In the genomic region with DNA sequence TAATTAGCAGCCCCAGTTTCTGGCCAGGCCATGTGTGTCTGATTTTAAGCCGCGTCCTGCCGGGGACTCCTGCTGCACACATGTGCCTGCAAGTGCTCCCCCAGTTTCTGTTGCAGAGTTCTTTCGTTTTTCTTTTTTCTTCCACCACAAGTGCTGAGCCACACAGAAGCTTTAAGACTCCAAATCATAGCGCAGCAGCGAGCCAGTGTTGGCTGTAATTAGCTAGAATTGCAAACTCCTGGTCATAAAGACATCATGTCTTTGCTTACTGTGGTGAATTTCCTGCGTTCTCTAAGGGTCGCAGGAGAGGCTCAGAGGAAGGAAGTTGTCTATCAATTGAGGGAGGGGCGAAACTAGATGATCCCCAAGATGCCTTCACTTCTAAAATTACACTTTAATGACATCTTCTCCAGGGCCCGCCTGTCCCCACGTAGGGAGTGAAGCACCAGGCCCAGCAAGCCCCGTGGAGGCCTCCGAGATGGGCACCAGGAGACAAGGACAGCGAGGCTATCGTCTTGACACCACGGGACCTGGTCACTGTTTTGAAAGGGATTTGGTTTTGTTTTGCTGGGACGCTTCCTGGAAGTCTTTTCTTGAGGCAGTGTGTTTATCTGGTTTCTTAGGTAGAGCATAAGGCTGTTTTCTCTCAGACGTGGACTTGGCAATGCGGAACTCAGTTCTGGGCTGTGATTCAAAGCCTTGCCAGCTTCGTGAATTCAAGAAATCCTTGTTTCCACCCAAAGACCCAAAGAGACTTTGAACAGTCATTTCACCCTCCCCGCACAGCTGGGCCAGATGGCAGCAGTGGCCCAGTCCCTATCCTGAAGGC, we compare ENCODE assay signal across 8 cellular contexts.
DNase-seq lines count a peak whose midpoint lies in the region; ATAC-seq and TF ChIP-seq lines count a peak whose summit lies in the region.

No MANE protein-coding gene starts in this region.

- no peaks in the 10 kb centered on the region for H3K27me3 Mint-ChIP-seq in activated CD8-positive, alpha-beta memory T cell treated with anti-CD3 and anti-CD28 coated beads, Interleukin-2, amount 10 ng/mL, durations not matched to agents 7 days and 5 days

- intact Hi-C loops in ascending aorta (cut with DNase I) = no loop called here
- intact Hi-C loops in vagina (cut with DNase I) = no loop called here

- DNase-seq in activated CD8-positive, alpha-beta memory T cell treated with anti-CD3 and anti-CD28 coated beads, Interleukin-2, amount 10 ng/mL, durations not matched to agents 7 days and 5 days = peak; percentile 76
- DNase-seq in ascending aorta (ENCODE audit: low spot score in 2 of 2) = no peak
- no peak for DNase-seq in SJCRH30
- no peak for DNase-seq in NCI-H1048 (lab: John Stamatoyannopoulos, UW)
- no peak for DNase-seq in vagina (ENCODE audit: extremely low spot score in 2 of 2)

- H3K27ac Mint-ChIP-seq in activated CD8-positive, alpha-beta memory T cell treated with anti-CD3 and anti-CD28 coated beads, Interleukin-2, amount 10 ng/mL, durations not matched to agents 7 days and 5 days = peak overlapping the region; percentile 96

- TF ChIP-seq CTCF in ascending aorta (IDR thresholded peaks at IDR 0.05) (no peak), vagina (IDR thresholded peaks at IDR 0.05) (no peak)

- no peaks in the 10 kb centered on the region for H3K9me3 Mint-ChIP-seq in activated CD8-positive, alpha-beta memory T cell treated with anti-CD3 and anti-CD28 coated beads, Interleukin-2, amount 10 ng/mL, durations not matched to agents 7 days and 5 days (ENCODE audit: low read depth)

- H3K9me3 ChIP-seq in mucosa of rectum (ENCODE audit: control insufficient read depth in 2 of 2, low read length in 2 of 2) (no peaks in the 10 kb centered on the region), ascending aorta (no peaks in the 10 kb centered on the region), SJCRH30 (replicated peaks) (no peaks in the 10 kb centered on the region), vagina (no peaks in the 10 kb centered on the region)

- peaks cover 0 to 8% of the 10 kb centered on the region in 2 donors for H3K4me1 ChIP-seq in mucosa of rectum (ENCODE audit: control insufficient read depth in 2 of 2, insufficient read depth in 2 of 2, low read length in 2 of 2)
- H3K4me1 ChIP-seq in ascending aorta = no peaks in the 10 kb centered on the region
- H3K4me1 ChIP-seq in SJCRH30 = no peaks in the 10 kb centered on the region
- H3K4me1 ChIP-seq in vagina = no peaks in the 10 kb centered on the region

- ATAC-seq in GM19043 (IDR thresholded peaks at IDR 0.05; ENCODE audit: low read depth, unreplicated experiment) = peak; percentile 85
- ATAC-seq in HG03025 (IDR thresholded peaks at IDR 0.05; ENCODE audit: low FRiP score, unreplicated experiment) = peak; percentile 79
- ATAC-seq in activated CD8-positive, alpha-beta memory T cell treated with anti-CD3 and anti-CD28 coated beads, Interleukin-2, amount 10 ng/mL, durations not matched to agents 7 days and 5 days = peak; percentile 77

- H3K36me3 ChIP-seq in mucosa of rectum (ENCODE audit: control insufficient read depth in 2 of 2, insufficient read depth in 2 of 2, low read length in 2 of 2) (no peaks in the 10 kb centered on the region), ascending aorta (no peaks in the 10 kb centered on the region), SJCRH30 (no peaks in the 10 kb centered on the region), vagina (no peaks in the 10 kb centered on the region)

- H3K4me3 ChIP-seq in mucosa of rectum (ENCODE audit: low read length in 2 of 2) (no peak overlapping the region), ascending aorta (no peak overlapping the region), SJCRH30 (no peak overlapping the region), vagina (no peak overlapping the region)

- TF ChIP-seq POLR2A in vagina (IDR thresholded peaks at IDR 0.05) = no peak

- H3K27ac ChIP-seq in mucosa of rectum (ENCODE audit: low read depth in 2 of 2, low read length in 2 of 2) (peak overlapping the region; percentile 57 to 72), ascending aorta (no peak overlapping the region), SJCRH30 (no peak overlapping the region), vagina (no peak overlapping the region)

- peak overlapping the region; percentile 65 for H3K4me3 Mint-ChIP-seq in activated CD8-positive, alpha-beta memory T cell treated with anti-CD3 and anti-CD28 coated beads, Interleukin-2, amount 10 ng/mL, durations not matched to agents 7 days and 5 days

- no peaks in the 10 kb centered on the region for H3K27me3 ChIP-seq in mucosa of rectum (ENCODE audit: control insufficient read depth in 2 of 2, insufficient read depth in 2 of 2, low read length in 2 of 2)
- no peaks in the 10 kb centered on the region for H3K27me3 ChIP-seq in ascending aorta
- no peaks in the 10 kb centered on the region for H3K27me3 ChIP-seq in SJCRH30
- H3K27me3 ChIP-seq in vagina = no peaks in the 10 kb centered on the region

- H3K36me3 Mint-ChIP-seq in activated CD8-positive, alpha-beta memory T cell treated with anti-CD3 and anti-CD28 coated beads, Interleukin-2, amount 10 ng/mL, durations not matched to agents 7 days and 5 days = peaks cover 16% of the 10 kb centered on the region

- H3K4me1 Mint-ChIP-seq in activated CD8-positive, alpha-beta memory T cell treated with anti-CD3 and anti-CD28 coated beads, Interleukin-2, amount 10 ng/mL, durations not matched to agents 7 days and 5 days = peaks cover 82% of the 10 kb centered on the region

- peak overlapping the region in 1 of 2 donors; percentile 41 for H3K9ac ChIP-seq in mucosa of rectum (ENCODE audit: low read depth in 1 of 2, low read length in 2 of 2)

- CTCF ChIA-PET in activated CD8-positive, alpha-beta memory T cell treated with anti-CD3 and anti-CD28 coated beads, Interleukin-2, amount 10 ng/mL, durations not matched to agents 7 days and 5 days (lab: Charles Lee) = interaction anchor here (0.8 to 3.0 kb wide), 19 partner anchors 9 to 87 kb away, joined by 3 to 15 read pairs (median 4); partner anchors contain the start of gene UBASH3B

Comparison
In these comparisons a context has a peak if more than half of its experiments do, and no peak if none do; other contexts are left out.
1. H3K27ac ChIP-seq: peak in mucosa of rectum (2 of 2); none in ascending aorta (0 of 2), SJCRH30 (single experiment) and vagina (single experiment).
2. Peak in every context shown above with its lines, with median percentiles within 50 percentile points of each other: ATAC-seq.